Comparison of ENCODE assay signal across 15 cellular contexts in the genomic region with DNA sequence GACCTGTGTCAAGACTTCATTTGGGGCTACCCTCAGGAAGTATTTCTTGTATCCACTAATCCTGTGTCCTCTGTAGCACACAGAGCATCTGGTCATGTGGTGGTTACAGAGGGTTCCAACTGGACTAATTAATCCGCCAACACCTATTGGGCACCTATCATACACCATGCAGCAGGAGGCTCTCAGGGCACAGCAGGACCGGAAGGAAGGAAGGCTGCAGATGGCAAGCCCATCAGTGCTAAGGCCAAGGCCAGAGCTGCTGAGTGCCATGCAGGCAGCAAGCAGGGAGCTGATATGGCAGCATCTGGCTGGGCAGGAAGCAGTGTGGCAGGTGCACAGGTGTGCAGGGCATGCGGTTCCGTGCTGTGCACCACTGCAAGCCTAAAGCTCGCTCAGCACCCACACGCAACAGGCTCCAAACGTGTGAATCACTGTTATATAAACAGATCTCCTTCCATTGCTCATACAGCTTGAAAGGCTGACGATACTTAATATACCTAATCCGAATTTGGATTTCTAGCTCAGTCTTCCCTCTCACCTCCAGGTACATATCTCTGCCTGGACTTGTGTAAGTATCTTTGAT.
DNase-seq lines count a peak whose midpoint lies in the region; ATAC-seq, FAIRE-seq and TF ChIP-seq lines count a peak whose summit lies in the region.
"Had no signal": no experiment of that assay in that cellular context is flagged by ENCODE, and none has a peak within 500 bp of the region (broad histone marks: within the 10 kb centered on the region; RNA-seq: fewer than 3 reads in every experiment).

No MANE protein-coding gene starts in this region.

- in situ Hi-C loops in G401 (cut with HindIII; ENCODE audit: low sequenced_read_pairs): no loop called here

- H3K4me1 Mint-ChIP-seq in activated CD8-positive, alpha-beta memory T cell treated with anti-CD3 and anti-CD28 coated beads, Interleukin-2, amount 10 ng/mL, durations not matched to agents 7 days and 5 days: peaks cover 13% of the 10 kb centered on the region

- peaks cover 2% of the 10 kb centered on the region for H3K36me3 Mint-ChIP-seq in activated CD8-positive, alpha-beta memory T cell treated with anti-CD3 and anti-CD28 coated beads, Interleukin-2, amount 10 ng/mL, durations not matched to agents 7 days and 5 days

- peak in 1 of 2 experiments; percentile 31 for DNase-seq in A549 (ENCODE audit: low read depth in 1 of 2, low spot score in 1 of 2)
- peak; percentile 1 for DNase-seq in G401 (ENCODE audit: low spot score)
- DNase-seq in RPMI8226: peak; percentile 15
- DNase-seq in kidney: peak; percentile 26
- no peak for DNase-seq in NOMO-1 treated with dmso at 0.1 percent for 144 hours (lab: John Stamatoyannopoulos, UW; ENCODE audit: unreplicated experiment)
- DNase-seq in NCI-H446 treated with DMSO at 0.1 percent for 48 hours (lab: John Stamatoyannopoulos, UW): no peak
- DNase-seq in activated CD8-positive, alpha-beta memory T cell treated with anti-CD3 and anti-CD28 coated beads, Interleukin-2, amount 10 ng/mL, durations not matched to agents 7 days and 5 days: no peak
- DNase-seq: activated naive CD4-positive, alpha-beta T cell treated with anti-CD3 and anti-CD28 coated beads, Interleukin-2, amount 50 U/mL, for 16 hours; effector memory CD4-positive, alpha-beta T cell; NCI-H2029; stimulated activated naive CD8-positive, alpha-beta T cell treated with anti-CD3 and anti-CD28 coated beads, Interleukin-15, amount 100 ng/mL, for 72 hours; SW 1271 had no signal

- intact Hi-C loops in kidney (cut with DNase I): no loop called here

- no peak overlapping the region for H3K27ac Mint-ChIP-seq in activated CD8-positive, alpha-beta memory T cell treated with anti-CD3 and anti-CD28 coated beads, Interleukin-2, amount 10 ng/mL, durations not matched to agents 7 days and 5 days
- H3K27ac Mint-ChIP-seq: HFFc6; stimulated activated naive CD8-positive, alpha-beta T cell treated with anti-CD3 and anti-CD28 coated beads, Interleukin-15, amount 100 ng/mL, for 72 hours had no signal

- ATAC-seq in A549 (peak; percentile 76 to 81), HG02885 (IDR thresholded peaks at IDR 0.05; ENCODE audit: poor library complexity, unreplicated experiment) (no peak)
- ATAC-seq in activated CD8-positive, alpha-beta memory T cell treated with anti-CD3 and anti-CD28 coated beads, Interleukin-2, amount 10 ng/mL, durations not matched to agents 7 days and 5 days: no peak

- H3K4me1 ChIP-seq in A549 (peaks cover 14% of the 10 kb centered on the region), kidney (ENCODE audit: control insufficient read depth in 1 of 2, insufficient read depth in 1 of 2, low read depth in 1 of 2, low read length in 2 of 2) (no peaks in the 10 kb centered on the region)

- TF ChIP-seq POLR2A in A549 (IDR thresholded peaks at IDR 0.05; ENCODE audit: low read length): no peak

- H3K4me2 ChIP-seq in A549: peak overlapping the region; percentile 9; the same call in 2 of the 3 replicates

- TF ChIP-seq CTCF in A549 (IDR thresholded peaks at IDR 0.05) (no peak), kidney (IDR thresholded peaks at IDR 0.05; ENCODE audit: borderline replicate concordance, extremely low read depth, insufficient read depth) (no peak)

- WGBS in A549 (ENCODE audit: missing lambda C conversion rate): 42% methylated on average over 9 of the region's 9 CpGs

- no peak overlapping the region for H3K9ac ChIP-seq in kidney (ENCODE audit: low read length in 2 of 2)

- peaks cover 2% of the 10 kb centered on the region for H3K27me3 Mint-ChIP-seq in activated CD8-positive, alpha-beta memory T cell treated with anti-CD3 and anti-CD28 coated beads, Interleukin-2, amount 10 ng/mL, durations not matched to agents 7 days and 5 days

- FAIRE-seq in A549 (lab: Jason Lieb, UNC) (no peak), kidney (lab: Jason Lieb, UNC) (no peak)

- H3K9me3 Mint-ChIP-seq in activated CD8-positive, alpha-beta memory T cell treated with anti-CD3 and anti-CD28 coated beads, Interleukin-2, amount 10 ng/mL, durations not matched to agents 7 days and 5 days (ENCODE audit: low read depth): peaks cover 2% of the 10 kb centered on the region

- no peaks in the 10 kb centered on the region for H3K9me3 ChIP-seq in A549
- H3K9me3 ChIP-seq in kidney (ENCODE audit: control insufficient read depth in 1 of 2, low read length in 2 of 2): no peaks in the 10 kb centered on the region
- H3K9me3 ChIP-seq: neutrophil had no signal

- CTCF ChIA-PET in A549 (lab: Yijun Ruan, JAX): interaction anchor here (1.1 to 2.0 kb wide), 3 partner anchors 18 to 142 kb away, joined by 3 to 7 read pairs (median 3); no protein-coding TSS in a partner anchor
- CTCF ChIA-PET in activated CD8-positive, alpha-beta memory T cell treated with anti-CD3 and anti-CD28 coated beads, Interleukin-2, amount 10 ng/mL, durations not matched to agents 7 days and 5 days (lab: Charles Lee): interaction anchor here (0.5 to 1.4 kb wide), 2 partner anchors 14 to 24 kb away, joined by 3 read pairs; no protein-coding TSS in a partner anchor

- no peaks in the 10 kb centered on the region for H3K36me3 ChIP-seq in kidney (ENCODE audit: control insufficient read depth in 1 of 2, insufficient read depth in 2 of 2, low read length in 2 of 2)
- H3K36me3 ChIP-seq: neutrophil had no signal

- POLR2A ChIA-PET in A549 (lab: Yijun Ruan, JAX): no interaction called here

- no peak overlapping the region for H3K4me3 Mint-ChIP-seq in activated CD8-positive, alpha-beta memory T cell treated with anti-CD3 and anti-CD28 coated beads, Interleukin-2, amount 10 ng/mL, durations not matched to agents 7 days and 5 days
- H3K4me3 Mint-ChIP-seq: HFFc6; stimulated activated naive CD8-positive, alpha-beta T cell treated with anti-CD3 and anti-CD28 coated beads, Interleukin-15, amount 100 ng/mL, for 72 hours had no signal

- no peak for TF ChIP-seq EP300 in A549 (IDR thresholded peaks at IDR 0.05)

- H3K27ac ChIP-seq in A549 (no peak overlapping the region), kidney (ENCODE audit: low read depth in 2 of 2, low read length in 2 of 2) (no peak overlapping the region)
- H3K27ac ChIP-seq: neutrophil had no signal

- H3K4me3 ChIP-seq in A549 (no peak overlapping the region), kidney (ENCODE audit: low read length in 2 of 2) (no peak overlapping the region)

- TF ChIP-seq RAD21 in A549 (conservative IDR thresholded peaks at IDR 0.05 in 1 of 2, IDR thresholded peaks at IDR 0.05 in 1 of 2): no peak

TF ChIP-seq in A549, 52 proteins besides CTCF, POLR2A, EP300 and RAD21:
- no peak for TF ChIP-seq RCOR1 (IDR thresholded peaks at IDR 0.05; ENCODE audit: low read depth, low read length)
- no peak for TF ChIP-seq POLR2AphosphoS2 (conservative IDR thresholded peaks at IDR 0.05; ENCODE audit: low read length)
- TF ChIP-seq TFCP2L1 (CRISPR knock-in tag; IDR thresholded peaks at IDR 0.05): no peak
- TF ChIP-seq ESRRA (IDR thresholded peaks at IDR 0.05; ENCODE audit: borderline replicate concordance, low read length): no peak
- no peak for TF ChIP-seq FOSB (CRISPR knock-in tag; IDR thresholded peaks at IDR 0.05)
- no peak for TF ChIP-seq KDM5A (IDR thresholded peaks at IDR 0.05)
- no peak for TF ChIP-seq USF2 (IDR thresholded peaks at IDR 0.05)
- TF ChIP-seq RNF2 (IDR thresholded peaks at IDR 0.05; ENCODE audit: borderline replicate concordance, low read depth): no peak
- TF ChIP-seq, protein P1, sequence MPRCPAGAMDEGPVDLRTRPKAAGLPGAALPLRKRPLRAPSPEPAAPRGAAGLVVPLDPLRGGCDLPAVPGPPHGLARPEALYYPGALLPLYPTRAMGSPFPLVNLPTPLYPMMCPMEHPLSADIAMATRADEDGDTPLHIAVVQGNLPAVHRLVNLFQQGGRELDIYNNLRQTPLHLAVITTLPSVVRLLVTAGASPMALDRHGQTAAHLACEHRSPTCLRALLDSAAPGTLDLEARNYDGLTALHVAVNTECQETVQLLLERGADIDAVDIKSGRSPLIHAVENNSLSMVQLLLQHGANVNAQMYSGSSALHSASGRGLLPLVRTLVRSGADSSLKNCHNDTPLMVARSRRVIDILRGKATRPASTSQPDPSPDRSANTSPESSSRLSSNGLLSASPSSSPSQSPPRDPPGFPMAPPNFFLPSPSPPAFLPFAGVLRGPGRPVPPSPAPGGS (IDR thresholded peaks at IDR 0.05): no peak
- TF ChIP-seq FOSL2 (IDR thresholded peaks at IDR 0.05): no peak
- no peak for TF ChIP-seq FOSL2 (CRISPR knock-in tag; IDR thresholded peaks at IDR 0.05)

Comparison
In these comparisons a context has a peak if more than half of its experiments do, and no peak if none do; other contexts are left out.
1. ATAC-seq: peak in A549 (2 of 2); none in HG02885 (single experiment) and activated CD8-positive, alpha-beta memory T cell treated with anti-CD3 and anti-CD28 coated beads, Interleukin-2, amount 10 ng/mL, durations not matched to agents 7 days and 5 days (single experiment).
2. DNase-seq: peak in G401 (single experiment), RPMI8226 (single experiment) and kidney (single experiment); none in NOMO-1 treated with dmso at 0.1 percent for 144 hours (single experiment), NCI-H446 treated with DMSO at 0.1 percent for 48 hours (single experiment) and activated CD8-positive, alpha-beta memory T cell treated with anti-CD3 and anti-CD28 coated beads, Interleukin-2, amount 10 ng/mL, durations not matched to agents 7 days and 5 days (single experiment).